In the genomic region with DNA sequence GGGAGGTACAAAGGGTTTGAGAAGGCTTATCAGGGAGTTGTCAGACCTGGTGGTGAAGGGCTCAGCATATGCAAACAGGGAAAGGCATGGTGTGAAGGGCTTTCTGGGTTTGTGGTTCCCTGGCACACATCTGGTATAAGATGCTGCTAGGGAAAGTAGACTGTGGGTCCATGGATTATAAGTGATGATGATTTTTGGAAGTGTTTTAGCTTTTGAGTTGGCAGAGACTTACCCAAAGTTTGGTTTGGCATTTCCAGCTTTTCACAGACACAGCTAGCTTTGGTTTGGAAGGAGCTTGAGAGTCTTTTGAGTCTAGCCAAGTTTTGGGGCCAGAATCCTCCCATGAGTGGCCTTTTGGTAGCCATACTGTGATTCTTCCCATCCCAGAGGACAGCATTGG, we compare ENCODE assay signal across 1 cellular context.
TF ChIP-seq lines count a peak whose summit lies in the region.

No MANE protein-coding gene starts in this region.

TF ChIP-seq in HepG2, 621 proteins besides CTCF, POLR2A, EP300 and RAD21:
- TF ChIP-seq ZKSCAN5 (CRISPR knock-in tag; IDR thresholded peaks at IDR 0.05) (no peak), ZNF33A (CRISPR knock-in tag; IDR thresholded peaks at IDR 0.05; ENCODE audit: borderline replicate concordance) (no peak), KDM5B (CRISPR knock-in tag; IDR thresholded peaks at IDR 0.05; ENCODE audit: borderline replicate concordance) (no peak), ZNF605 (CRISPR knock-in tag; IDR thresholded peaks at IDR 0.05) (no peak), ZNF75D (CRISPR knock-in tag; IDR thresholded peaks at IDR 0.05; ENCODE audit: borderline replicate concordance) (no peak), ZFYVE20 (CRISPR knock-in tag; IDR thresholded peaks at IDR 0.05; ENCODE audit: borderline replicate concordance, low read depth) (no peak)
- TF ChIP-seq, protein P1, sequence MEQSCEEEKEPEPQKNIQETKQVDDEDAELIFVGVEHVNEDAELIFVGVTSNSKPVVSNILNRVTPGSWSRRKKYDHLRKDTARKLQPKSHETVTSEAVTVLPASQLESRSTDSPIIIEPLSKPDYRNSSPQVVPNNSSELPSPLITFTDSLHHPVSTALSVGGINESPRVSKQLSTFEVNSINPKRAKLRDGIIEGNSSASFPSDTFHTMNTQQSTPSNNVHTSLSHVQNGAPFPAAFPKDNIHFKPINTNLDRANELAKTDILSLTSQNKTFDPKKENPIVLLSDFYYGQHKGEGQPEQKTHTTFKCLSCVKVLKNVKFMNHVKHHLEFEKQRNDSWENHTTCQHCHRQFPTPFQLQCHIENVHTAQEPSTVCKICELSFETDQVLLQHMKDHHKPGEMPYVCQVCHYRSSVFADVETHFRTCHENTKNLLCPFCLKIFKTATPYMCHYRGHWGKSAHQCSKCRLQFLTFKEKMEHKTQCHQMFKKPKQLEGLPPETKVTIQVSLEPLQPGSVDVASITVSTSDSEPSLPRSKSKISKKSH (CRISPR knock-in tag; IDR thresholded peaks at IDR 0.05; ENCODE audit: borderline replicate concordance) = no peak
- TF ChIP-seq, protein P2, sequence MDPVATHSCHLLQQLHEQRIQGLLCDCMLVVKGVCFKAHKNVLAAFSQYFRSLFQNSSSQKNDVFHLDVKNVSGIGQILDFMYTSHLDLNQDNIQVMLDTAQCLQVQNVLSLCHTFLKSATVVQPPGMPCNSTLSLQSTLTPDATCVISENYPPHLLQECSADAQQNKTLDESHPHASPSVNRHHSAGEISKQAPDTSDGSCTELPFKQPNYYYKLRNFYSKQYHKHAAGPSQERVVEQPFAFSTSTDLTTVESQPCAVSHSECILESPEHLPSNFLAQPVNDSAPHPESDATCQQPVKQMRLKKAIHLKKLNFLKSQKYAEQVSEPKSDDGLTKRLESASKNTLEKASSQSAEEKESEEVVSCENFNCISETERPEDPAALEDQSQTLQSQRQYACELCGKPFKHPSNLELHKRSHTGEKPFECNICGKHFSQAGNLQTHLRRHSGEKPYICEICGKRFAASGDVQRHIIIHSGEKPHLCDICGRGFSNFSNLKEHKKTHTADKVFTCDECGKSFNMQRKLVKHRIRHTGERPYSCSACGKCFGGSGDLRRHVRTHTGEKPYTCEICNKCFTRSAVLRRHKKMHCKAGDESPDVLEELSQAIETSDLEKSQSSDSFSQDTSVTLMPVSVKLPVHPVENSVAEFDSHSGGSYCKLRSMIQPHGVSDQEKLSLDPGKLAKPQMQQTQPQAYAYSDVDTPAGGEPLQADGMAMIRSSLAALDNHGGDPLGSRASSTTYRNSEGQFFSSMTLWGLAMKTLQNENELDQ (CRISPR knock-in tag; IDR thresholded peaks at IDR 0.05; ENCODE audit: borderline replicate concordance) = no peak
- TF ChIP-seq, protein P3, sequence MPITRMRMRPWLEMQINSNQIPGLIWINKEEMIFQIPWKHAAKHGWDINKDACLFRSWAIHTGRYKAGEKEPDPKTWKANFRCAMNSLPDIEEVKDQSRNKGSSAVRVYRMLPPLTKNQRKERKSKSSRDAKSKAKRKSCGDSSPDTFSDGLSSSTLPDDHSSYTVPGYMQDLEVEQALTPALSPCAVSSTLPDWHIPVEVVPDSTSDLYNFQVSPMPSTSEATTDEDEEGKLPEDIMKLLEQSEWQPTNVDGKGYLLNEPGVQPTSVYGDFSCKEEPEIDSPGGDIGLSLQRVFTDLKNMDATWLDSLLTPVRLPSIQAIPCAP (CRISPR knock-in tag; IDR thresholded peaks at IDR 0.05; ENCODE audit: low read depth) = no peak
- TF ChIP-seq, protein P4, sequence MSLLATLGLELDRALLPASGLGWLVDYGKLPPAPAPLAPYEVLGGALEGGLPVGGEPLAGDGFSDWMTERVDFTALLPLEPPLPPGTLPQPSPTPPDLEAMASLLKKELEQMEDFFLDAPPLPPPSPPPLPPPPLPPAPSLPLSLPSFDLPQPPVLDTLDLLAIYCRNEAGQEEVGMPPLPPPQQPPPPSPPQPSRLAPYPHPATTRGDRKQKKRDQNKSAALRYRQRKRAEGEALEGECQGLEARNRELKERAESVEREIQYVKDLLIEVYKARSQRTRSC (CRISPR knock-in tag; IDR thresholded peaks at IDR 0.05; ENCODE audit: low read depth) = no peak
TF ChIP-seq in HepG2: peak in this region for 0.
